ENCODE assay signal across 12 cellular contexts in the genomic region with DNA sequence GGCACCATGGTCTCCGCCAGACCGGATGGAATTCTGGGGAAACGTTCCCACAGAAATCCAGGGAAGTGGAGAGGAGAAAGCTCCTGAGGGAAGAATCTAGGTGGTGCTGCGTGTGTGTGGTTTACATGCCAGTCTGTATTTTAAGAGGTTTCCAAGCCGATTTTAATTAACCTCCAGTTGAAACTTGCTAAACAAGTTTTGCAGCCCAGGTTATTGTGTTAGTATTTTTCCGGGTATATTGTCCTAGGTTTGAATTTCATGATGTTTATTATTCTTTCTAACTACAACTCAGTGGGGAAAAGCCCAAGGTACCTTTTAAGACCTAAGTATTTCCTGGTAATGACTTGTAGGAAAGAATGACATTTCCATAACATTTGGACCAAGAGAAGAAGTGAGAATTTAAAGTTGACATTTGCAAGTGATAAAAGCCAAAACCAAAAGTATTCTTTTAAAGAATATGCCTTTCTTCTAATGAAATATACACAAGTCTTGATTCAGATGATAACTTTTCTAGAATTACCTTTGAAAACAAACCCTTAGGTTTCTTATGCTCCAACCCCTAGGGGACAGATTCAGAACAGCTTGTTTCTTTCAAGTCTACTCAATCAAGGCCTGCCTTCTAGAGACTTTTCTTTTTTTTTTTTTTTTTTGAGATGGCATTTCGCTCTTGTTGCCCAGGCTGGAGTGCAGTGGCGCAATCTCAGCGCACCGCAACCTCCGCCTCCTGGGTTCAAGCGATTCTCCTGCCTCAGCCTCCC. TPM values are rescaled to one million over a fixed set of nuclear protein-coding genes. Genes with fewer than 3 reads are reported as not detected.
DNase-seq lines count a peak whose midpoint lies in the region; ATAC-seq and TF ChIP-seq lines count a peak whose summit lies in the region.
"Had no signal": no experiment of that assay in that cellular context is flagged by ENCODE, and none has a peak within 500 bp of the region (broad histone marks: within the 10 kb centered on the region; RNA-seq: fewer than 3 reads in every experiment).

No MANE protein-coding gene starts in this region.

- no peak for TF ChIP-seq EP300 in sigmoid colon (IDR thresholded peaks at IDR 0.05)

- H3K27ac ChIP-seq in 22Rv1 (peak overlapping the region; percentile 34), lung (ENCODE audit: low read depth in 1 of 2, low read length in 1 of 2) (peak overlapping the region; percentile 61 to 74), sigmoid colon (peak overlapping the region in 1 of 4 donors; percentile 53)
- H3K27ac ChIP-seq: BLaER1 had no signal

- no peak for TF ChIP-seq POLR2A in sigmoid colon (IDR thresholded peaks at IDR 0.05)

- intact Hi-C loops in sigmoid colon (cut with DNase I) = no loop called here

- peaks cover 0 to 3% of the 10 kb centered on the region in 2 donors for H3K4me1 ChIP-seq in lung (ENCODE audit: control insufficient read depth in 2 of 2, insufficient read depth in 2 of 2, low read length in 2 of 2)
- no peaks in the 10 kb centered on the region for H3K4me1 ChIP-seq in sigmoid colon

- H3K27me3 ChIP-seq in lung (ENCODE audit: control insufficient read depth, insufficient read depth) (no peaks in the 10 kb centered on the region), sigmoid colon (no peaks in the 10 kb centered on the region)
- H3K27me3 ChIP-seq: BLaER1 had no signal

- TF ChIP-seq CTCF in 22Rv1 (IDR thresholded peaks at IDR 0.05) (no peak), lung (IDR thresholded peaks at IDR 0.05; ENCODE audit: control extremely low read depth, extremely low read depth) (no peak), sigmoid colon (IDR thresholded peaks at IDR 0.05) (no peak)

- no peak for ATAC-seq in lung (ENCODE audit: insufficient read depth, low FRiP score)
- ATAC-seq: stimulated activated effector memory CD8-positive, alpha-beta T cell treated with anti-CD3 and anti-CD28 coated beads, Interleukin-12 subunit alpha, Interleukin-12 subunit beta, amount 100 ng/mL, for 72 hours had no signal

- WGBS in lung, 2 donors = 69 to 85% methylated on average over 12 of the region's 12 CpGs
- WGBS in sigmoid colon, 2 donors = 54 to 78% methylated on average over 12 of the region's 12 CpGs

- no peaks in the 10 kb centered on the region for H3K36me3 ChIP-seq in lung (ENCODE audit: control insufficient read depth in 2 of 2, insufficient read depth in 2 of 2, low read length in 2 of 2)
- no peaks in the 10 kb centered on the region for H3K36me3 ChIP-seq in sigmoid colon
- H3K36me3 ChIP-seq: BLaER1 had no signal

- H3K9me3 ChIP-seq in lung (ENCODE audit: control insufficient read depth in 2 of 2, insufficient read depth in 1 of 2, low read length in 1 of 2) = no peaks in the 10 kb centered on the region
- no peaks in the 10 kb centered on the region for H3K9me3 ChIP-seq in sigmoid colon
- H3K9me3 ChIP-seq: BLaER1 had no signal

- H3K4me3 ChIP-seq in lung (no peak overlapping the region), sigmoid colon (no peak overlapping the region)
- H3K4me3 ChIP-seq: BLaER1 had no signal

- peak; percentile 30 for DNase-seq in H4 (ENCODE audit: low spot score)
- peak; percentile 42 for DNase-seq in astrocyte of the hippocampus (ENCODE audit: low read depth, low spot score)
- no peak for DNase-seq in lung (ENCODE audit: low spot score)
- no peak for DNase-seq in sigmoid colon
- DNase-seq in NCI-H128 (lab: John Stamatoyannopoulos, UW; ENCODE audit: unreplicated experiment) = no peak
- DNase-seq in stimulated activated CD4-positive, alpha-beta T cell treated with anti-CD3 and anti-CD28 coated beads, Interleukin-4, amount 100 ng/mL, for 4 hours = no peak
- DNase-seq in T-helper 2 cell = no peak
- DNase-seq: KBM-7, NCI-H524 had no signal

RNA-seq across cellular contexts. Expression of gene SAT1, which starts 14.6 kb away (rescaled TPM):
- total RNA-seq in H4 (2014; rRNA removed; shearing (Covaris generic)) = 44.2 and 46.4 TPM in 2 replicates
- 100 to 1,000 TPM; 606 to 620 TPM for total RNA-seq in lung
- 1,000 to 10,000 TPM; 1,806 to 2,339 TPM for polyA plus RNA-seq in lung
- 100 to 1,000 TPM; 321 to 371 (median 343) TPM for total RNA-seq in sigmoid colon
- polyA plus RNA-seq in sigmoid colon = 1,000 to 10,000 TPM in 1 of 3 donors, 100 to 1,000 TPM in 2; 775 to 1,356 (median 840) TPM

RNA-seq across cellular contexts. Expression of gene ACOT9, which starts 54.5 kb away (rescaled TPM):
- total RNA-seq in H4 (2014; rRNA removed; shearing (Covaris generic)) = 41.1 and 47.0 TPM in 2 replicates
- total RNA-seq in lung (10 to 100 TPM; 30.5 to 46.7 TPM), sigmoid colon (10 to 100 TPM; 32.6 to 63.1 (median 51.3) TPM)
- polyA plus RNA-seq in lung (10 to 100 TPM; 44.0 to 46.2 TPM), sigmoid colon (10 to 100 TPM; 18.0 to 28.7 (median 25.6) TPM)

Comparison
In these comparisons a context has a peak if more than half of its experiments do, and no peak if none do; other contexts are left out.
1. DNase-seq: peak in H4 (single experiment) and astrocyte of the hippocampus (single experiment); none in lung (single experiment), sigmoid colon (single experiment), NCI-H128 (single experiment), stimulated activated CD4-positive, alpha-beta T cell treated with anti-CD3 and anti-CD28 coated beads, Interleukin-4, amount 100 ng/mL, for 4 hours (0 of 2) and T-helper 2 cell (0 of 5).